28 cellular contexts compared by ENCODE assay signal in genomic region chr10:111830360-111830759, GRCh38.
"Had no signal": no experiment of that assay in that cellular context is flagged by ENCODE, and none has a peak within 500 bp of the region (broad histone marks: within the 10 kb centered on the region; RNA-seq: fewer than 3 reads in every experiment).

No MANE protein-coding gene starts in this region.

- DNase-seq: activated CD4-positive, alpha-beta T cell treated with anti-CD3 and anti-CD28 coated beads for 36 hours; activated CD4-positive, CD25-positive, alpha-beta regulatory T cell; activated CD8-positive, alpha-beta memory T cell treated with anti-CD3 and anti-CD28 coated beads, Interleukin-2, amount 10 ng/mL, durations not matched to agents 7 days and 5 days; activated CD8-positive, alpha-beta T cell treated with anti-CD3 and anti-CD28 coated beads, Interleukin-2, amount 10 ng/mL, durations not matched to agents 7 days and 5 days; activated naive CD4-positive, alpha-beta T cell treated with Interleukin-2 at 50 U/mL for 16 hours; activated T-cell treated with anti-CD3 and anti-CD28 coated beads for 4 hours; activated T-cell treated with anti-CD3 and anti-CD28 coated beads, Interleukin-2, amount 50 U/mL, for 72 hours; aorta; brain microvascular endothelial cell; effector memory CD8-positive, alpha-beta T cell; foreskin fibroblast; heart right ventricle; left ventricle myocardium superior; mammary epithelial cell; natural killer cell; pancreas; SK-N-SH; spleen; stimulated activated naive CD4-positive, alpha-beta T cell; T-helper 17 cell; tibial artery had no signal

- H3K27me3 ChIP-seq: brain microvascular endothelial cell, pancreas, right atrium auricular region, spleen, suprapubic skin, tibial artery had no signal

- ATAC-seq: activated CD4-positive, alpha-beta T cell treated with anti-CD3 and anti-CD28 coated beads for 36 hours; activated CD8-positive, alpha-beta memory T cell treated with anti-CD3 and anti-CD28 coated beads, Interleukin-2, amount 10 ng/mL, durations not matched to agents 7 days and 5 days; activated CD8-positive, alpha-beta T cell treated with anti-CD3 and anti-CD28 coated beads, Interleukin-2, amount 10 ng/mL, durations not matched to agents 7 days and 5 days; activated T-cell treated with anti-CD3 and anti-CD28 coated beads, Interleukin-2, amount 50 U/mL, for 72 hours; effector memory CD8-positive, alpha-beta T cell; heart right ventricle; left ventricle myocardium superior; natural killer cell; pancreas; T-helper 17 cell had no signal

- FAIRE-seq: endothelial cell of umbilical vein, pancreas had no signal

- H3K4me1 Mint-ChIP-seq: activated CD4-positive, alpha-beta T cell treated with anti-CD3 and anti-CD28 coated beads for 36 hours; activated CD8-positive, alpha-beta memory T cell treated with anti-CD3 and anti-CD28 coated beads, Interleukin-2, amount 10 ng/mL, durations not matched to agents 7 days and 5 days; natural killer cell; T-helper 17 cell had no signal

- H3K27me3 Mint-ChIP-seq: activated CD8-positive, alpha-beta memory T cell treated with anti-CD3 and anti-CD28 coated beads, Interleukin-2, amount 10 ng/mL, durations not matched to agents 7 days and 5 days; effector memory CD8-positive, alpha-beta T cell had no signal

- H3K4me2 ChIP-seq: SK-N-SH had no signal

- H3K9me3 Mint-ChIP-seq: activated T-cell treated with anti-CD3 and anti-CD28 coated beads, Interleukin-2, amount 50 U/mL, for 72 hours; effector memory CD8-positive, alpha-beta T cell; mesothelial cell of epicardium; natural killer cell had no signal

- H3K9ac ChIP-seq: SK-N-SH had no signal

- H3K27ac ChIP-seq: brain microvascular endothelial cell, coronary artery, heart right ventricle, pancreas, prostate gland, right atrium auricular region, spleen, tibial artery had no signal

- H3K9me2 ChIP-seq: SK-N-SH had no signal

- H3K4me1 ChIP-seq: pancreas, prostate gland, right atrium auricular region, spleen had no signal

- H3K4me3 ChIP-seq: coronary artery, heart right ventricle, pancreas, prostate gland, right atrium auricular region, spleen, suprapubic skin, tibial artery had no signal

- H3K9me3 ChIP-seq: heart right ventricle, pancreas, prostate gland, right atrium auricular region, SK-N-SH, spleen, suprapubic skin, tibial artery had no signal

- H3K27ac Mint-ChIP-seq: activated CD4-positive, alpha-beta T cell treated with anti-CD3 and anti-CD28 coated beads for 36 hours; activated CD8-positive, alpha-beta memory T cell treated with anti-CD3 and anti-CD28 coated beads, Interleukin-2, amount 10 ng/mL, durations not matched to agents 7 days and 5 days; activated CD8-positive, alpha-beta T cell treated with anti-CD3 and anti-CD28 coated beads, Interleukin-2, amount 10 ng/mL, durations not matched to agents 7 days and 5 days; activated naive CD8-positive, alpha-beta T cell; activated T-cell treated with anti-CD3 and anti-CD28 coated beads, Interleukin-2, amount 50 U/mL, for 72 hours; effector memory CD8-positive, alpha-beta T cell; mesothelial cell of epicardium; natural killer cell; T-helper 17 cell had no signal

- H3K36me3 Mint-ChIP-seq: activated CD8-positive, alpha-beta memory T cell treated with anti-CD3 and anti-CD28 coated beads, Interleukin-2, amount 10 ng/mL, durations not matched to agents 7 days and 5 days; activated naive CD8-positive, alpha-beta T cell; mesothelial cell of epicardium; natural killer cell had no signal

- H3K4me3 Mint-ChIP-seq: activated CD4-positive, alpha-beta T cell treated with anti-CD3 and anti-CD28 coated beads for 36 hours; activated CD8-positive, alpha-beta memory T cell treated with anti-CD3 and anti-CD28 coated beads, Interleukin-2, amount 10 ng/mL, durations not matched to agents 7 days and 5 days; activated CD8-positive, alpha-beta T cell treated with anti-CD3 and anti-CD28 coated beads, Interleukin-2, amount 10 ng/mL, durations not matched to agents 7 days and 5 days; activated naive CD8-positive, alpha-beta T cell; activated T-cell treated with anti-CD3 and anti-CD28 coated beads, Interleukin-2, amount 50 U/mL, for 72 hours; effector memory CD8-positive, alpha-beta T cell; mesothelial cell of epicardium; natural killer cell; T-helper 17 cell had no signal

- H3K36me3 ChIP-seq: brain microvascular endothelial cell, heart right ventricle, pancreas, prostate gland, right atrium auricular region, spleen, suprapubic skin, tibial artery had no signal
